8 cellular contexts compared by ENCODE assay signal in genomic region chr20:59006864-59007757, GRCh38. TPM values are rescaled to one million over a fixed set of nuclear protein-coding genes. Genes with fewer than 3 reads are reported as not detected.
DNase-seq lines count a peak whose midpoint lies in the region; ATAC-seq lines count a peak whose summit lies in the region.

TSS of gene CTSZ (minus strand) at chr20:59007254. CDS start at chr20:59007128, 126 bp downstream.

- peak within 1 kb of the TSS; percentile 70 for H3K4me3 ChIP-seq in trophoblast cell (ENCODE audit: low read depth, low read length)

- peak within 1 kb of the TSS; percentile 57 for H2AFZ ChIP-seq in trophoblast cell (ENCODE audit: insufficient read depth, low read length, poor library complexity)

- H3K14ac ChIP-seq in trophoblast cell (ENCODE audit: low read length), result peak within 1 kb of the TSS; percentile 92

- H2BK120ac ChIP-seq in trophoblast cell (ENCODE audit: insufficient read depth, low read length, poor library complexity), result peak within 1 kb of the TSS; percentile 91

- peaks cover 31 to 33% of the 10 kb centered on the region in 2 experiments for H3K4me1 ChIP-seq in trophoblast cell (ENCODE audit: control insufficient read depth in 1 of 2, insufficient read depth in 2 of 2, low read length in 2 of 2)

- H3K79me1 ChIP-seq in trophoblast cell (ENCODE audit: low read length), result peaks cover 26% of the 10 kb centered on the region

- peak within 1 kb of the TSS; percentile 81 for H4K12ac ChIP-seq in trophoblast cell (ENCODE audit: low read depth, low read length)

- intact Hi-C loops in head of caudate nucleus (cut with DNase I), result no loop called here

- peak within 1 kb of the TSS; percentile 77 for H2AK5ac ChIP-seq in trophoblast cell (ENCODE audit: low read length)

- no peaks in the 10 kb centered on the region for H3K27me3 ChIP-seq in trophoblast cell (ENCODE audit: insufficient read depth, low read length)

- H3K27ac ChIP-seq in trophoblast cell (ENCODE audit: low read depth, low read length), result peak within 1 kb of the TSS; percentile 2

- peak within 1 kb of the TSS; percentile 78 for H3K4ac ChIP-seq in trophoblast cell (ENCODE audit: low read depth, low read length)

- no peaks in the 10 kb centered on the region for H3K9me3 Mint-ChIP-seq in activated naive CD4-positive, alpha-beta T cell treated with anti-CD3 and anti-CD28 coated beads, Interleukin-2, amount 50 U/mL, for 72 hours

- ATAC-seq in GM19463 (IDR thresholded peaks at IDR 0.05; ENCODE audit: unreplicated experiment) (peak; percentile 23), HG03097 (IDR thresholded peaks at IDR 0.05; ENCODE audit: low FRiP score, unreplicated experiment) (no peak)
- peak; percentile 60 to 81 for ATAC-seq in activated naive CD4-positive, alpha-beta T cell treated with anti-CD3 and anti-CD28 coated beads, Interleukin-2, amount 50 U/mL, for 72 hours

- H3K23ac ChIP-seq in trophoblast cell (ENCODE audit: low read length), result no peak within 1 kb of the TSS

- H3K4me2 ChIP-seq in trophoblast cell (ENCODE audit: low read length), result peak within 1 kb of the TSS; percentile 80

- no peaks in the 10 kb centered on the region for H3K36me3 ChIP-seq in trophoblast cell (ENCODE audit: control insufficient read depth in 1 of 2, insufficient read depth in 2 of 2, low read length in 2 of 2)

- no CpG with 5 or more reads among the region's 86 CpGs for WGBS in trophoblast cell (ENCODE audit: extremely low coverage, insufficient coverage, insufficient read length)

- H2BK5ac ChIP-seq in trophoblast cell (ENCODE audit: low read depth, low read length, poor library complexity), result peak within 1 kb of the TSS; percentile 60

- peak within 1 kb of the TSS; percentile 62 for H2BK12ac ChIP-seq in trophoblast cell (ENCODE audit: low read length)

- DNase-seq in AG08395 (ENCODE audit: low spot score) (peak; percentile 81), NOMO-1 treated with dmso at 0.1 percent for 144 hours (lab: John Stamatoyannopoulos, UW; ENCODE audit: unreplicated experiment) (peak; percentile 36), head of caudate nucleus (peak in 26 of 42 donors; percentile 11 to 59 (median 41)), trophoblast cell (peak; percentile 46 to 63), cortex of kidney (lab: John Stamatoyannopoulos, UW) (no peak)
- DNase-seq in activated naive CD4-positive, alpha-beta T cell treated with anti-CD3 and anti-CD28 coated beads, Interleukin-2, amount 50 U/mL, for 72 hours (ENCODE audit: low spot score in 2 of 2), result peak; percentile 55 to 66

- H3K9ac ChIP-seq in trophoblast cell (ENCODE audit: low read length), result no peak within 1 kb of the TSS

- H3K9me3 ChIP-seq in trophoblast cell (ENCODE audit: insufficient read depth, low read depth, low read length), result no peaks in the 10 kb centered on the region

- peak within 1 kb of the TSS; percentile 93 for H4K91ac ChIP-seq in trophoblast cell (ENCODE audit: low read depth, low read length)

- H4K8ac ChIP-seq in trophoblast cell (ENCODE audit: low read depth, low read length), result peak within 1 kb of the TSS; percentile 94

- peaks cover 0 to 14% of the 10 kb centered on the region in 2 donors for H3K36me3 Mint-ChIP-seq in activated naive CD4-positive, alpha-beta T cell treated with anti-CD3 and anti-CD28 coated beads, Interleukin-2, amount 50 U/mL, for 72 hours

- peaks cover 7% of the 10 kb centered on the region for H3K79me2 ChIP-seq in trophoblast cell (ENCODE audit: control insufficient read depth, insufficient read depth, low read length, poor library complexity)

- H3K27ac Mint-ChIP-seq in activated naive CD4-positive, alpha-beta T cell treated with anti-CD3 and anti-CD28 coated beads, Interleukin-2, amount 50 U/mL, for 72 hours, result peak within 1 kb of the TSS; percentile 73 to 90

- H3K18ac ChIP-seq in trophoblast cell (ENCODE audit: low read length), result peak within 1 kb of the TSS; percentile 88

RNA-seq across cellular contexts. Expression of gene CTSZ, which starts in this region (rescaled TPM):
- total RNA-seq in activated naive CD4-positive, alpha-beta T cell treated with anti-CD3 and anti-CD28 coated beads, Interleukin-2, amount 50 U/mL, for 72 hours, result 10 to 100 TPM; 36.3 to 37.1 TPM
- polyA plus RNA-seq in trophoblast cell (2013), result 62.0 and 62.5 TPM in 2 replicates
